1 cellular context compared by ENCODE assay signal in genomic region chr11:8739309-8739793, GRCh38.
TF ChIP-seq lines count a peak whose summit lies in the region.

No MANE protein-coding gene starts in this region.

TF ChIP-seq in HEK293, 187 proteins besides CTCF, POLR2A, EP300 and RAD21 (continued from another document):
- TF ChIP-seq ZNF513 (tag by site-specific recombination; IDR thresholded peaks at IDR 0.05) (0 out of 2 replicates have a peak, but pooled peaks have one; percentile 26), ZNF843 (tag by site-specific recombination; IDR thresholded peaks at IDR 0.05) (peak; percentile 82), ZNF830 (tag by site-specific recombination; IDR thresholded peaks at IDR 0.05; ENCODE audit: low read depth) (no peak), MYNN (tag by site-specific recombination; IDR thresholded peaks at IDR 0.05; ENCODE audit: borderline replicate concordance) (no peak), SP7 (tag by site-specific recombination; IDR thresholded peaks at IDR 0.05) (no peak), ZNF600 (tag by site-specific recombination; IDR thresholded peaks at IDR 0.05) (0 out of 2 replicates have a peak, but pooled peaks have one; percentile 22), ZNF350 (tag by site-specific recombination; IDR thresholded peaks at IDR 0.05) (no peak), ZNF596 (tag by site-specific recombination; IDR thresholded peaks at IDR 0.05) (peak; percentile 41; the same call in 1 of the 2 replicates), KLF9 (tag by site-specific recombination; IDR thresholded peaks at IDR 0.05; ENCODE audit: low read depth) (no peak), ZNF561 (tag by site-specific recombination; IDR thresholded peaks at IDR 0.05; ENCODE audit: borderline replicate concordance) (peak; percentile 45; the same call in 1 of the 2 replicates), KLF8 (tag by site-specific recombination; IDR thresholded peaks at IDR 0.05) (no peak), ZBTB7A (tag by site-specific recombination; IDR thresholded peaks at IDR 0.05; ENCODE audit: low read depth) (no peak), PRDM6 (tag by site-specific recombination; IDR thresholded peaks at IDR 0.05) (peak; percentile 51), ZNF391 (tag by site-specific recombination; IDR thresholded peaks at IDR 0.05; ENCODE audit: borderline replicate concordance, low read depth) (no peak), ZNF362 (tag by site-specific recombination; IDR thresholded peaks at IDR 0.05) (no peak), ZIC2 (tag by site-specific recombination; IDR thresholded peaks at IDR 0.05) (peak; percentile 76), ZNF48 (tag by site-specific recombination; IDR thresholded peaks at IDR 0.05) (no peak), ZNF416 (tag by site-specific recombination; IDR thresholded peaks at IDR 0.05) (no peak), ZNF624 (tag by site-specific recombination; IDR thresholded peaks at IDR 0.05) (no peak), ZXDB (tag by site-specific recombination; IDR thresholded peaks at IDR 0.05) (peak; percentile 53), ZNF140 (tag by site-specific recombination; IDR thresholded peaks at IDR 0.05) (no peak), ZNF660 (tag by site-specific recombination; IDR thresholded peaks at IDR 0.05) (no peak), ZNF792 (tag by site-specific recombination; IDR thresholded peaks at IDR 0.05) (no peak), ZSCAN30 (tag by site-specific recombination; IDR thresholded peaks at IDR 0.05) (peak; percentile 54; the same call in 1 of the 2 replicates), REST (tag by site-specific recombination; IDR thresholded peaks at IDR 0.05) (no peak), ZBTB17 (tag by site-specific recombination; IDR thresholded peaks at IDR 0.05) (no peak), ZNF692 (tag by site-specific recombination; IDR thresholded peaks at IDR 0.05) (peak; percentile 24; the same call in 1 of the 2 replicates), KLF1 (tag by site-specific recombination; IDR thresholded peaks at IDR 0.05) (no peak), PRDM2 (tag by site-specific recombination; IDR thresholded peaks at IDR 0.05; ENCODE audit: borderline replicate concordance) (no peak), OVOL3 (tag by site-specific recombination; IDR thresholded peaks at IDR 0.05) (no peak), ZNF560 (tag by site-specific recombination; IDR thresholded peaks at IDR 0.05; ENCODE audit: borderline replicate concordance) (no peak), ZNF114 (tag by site-specific recombination; IDR thresholded peaks at IDR 0.05) (no peak), ZNF670 (tag by site-specific recombination; IDR thresholded peaks at IDR 0.05; ENCODE audit: low read depth) (no peak)
TF ChIP-seq in HEK293: peak in this region for 15.
